In genomic region chr13:42215578-42216421, GRCh38 we compare ENCODE assay signal across 8 cellular contexts. TPM values are rescaled to one million over a fixed set of nuclear protein-coding genes. Genes with fewer than 3 reads are reported as not detected.
DNase-seq lines count a peak whose midpoint lies in the region; ATAC-seq and TF ChIP-seq lines count a peak whose summit lies in the region.

No MANE protein-coding gene starts in this region.

- no peaks in the 10 kb centered on the region for H3K27me3 Mint-ChIP-seq in activated CD8-positive, alpha-beta T cell treated with anti-CD3 and anti-CD28 coated beads for 36 hours

- no peaks in the 10 kb centered on the region for H3K4me1 Mint-ChIP-seq in activated CD8-positive, alpha-beta T cell treated with anti-CD3 and anti-CD28 coated beads for 36 hours (ENCODE audit: low read depth)

- TF ChIP-seq CTCF in activated CD8-positive, alpha-beta T cell treated with anti-CD3 and anti-CD28 coated beads for 36 hours (IDR thresholded peaks at IDR 0.05): peak; percentile 30

- peak; percentile 66 for ATAC-seq in activated CD8-positive, alpha-beta T cell treated with anti-CD3 and anti-CD28 coated beads for 36 hours
- ATAC-seq in HG02610 (IDR thresholded peaks at IDR 0.05; ENCODE audit: unreplicated experiment) (no peak), GM19328 (IDR thresholded peaks at IDR 0.05; ENCODE audit: unreplicated experiment) (no peak), GM21367 (IDR thresholded peaks at IDR 0.05; ENCODE audit: unreplicated experiment) (no peak)

- H3K4me1 ChIP-seq in iPS DF 6.9 (ENCODE audit: control insufficient read depth, insufficient read depth, low read length): no peaks in the 10 kb centered on the region; the same call in none of the 2 replicates

- H3K27ac ChIP-seq in iPS DF 6.9 (ENCODE audit: low read length): no peak overlapping the region

- H3K36me3 ChIP-seq in MG63 (peaks cover 55% of the 10 kb centered on the region), iPS DF 6.9 (ENCODE audit: control insufficient read depth, insufficient read depth, low read length) (no peaks in the 10 kb centered on the region)

- no CpG with 5 or more reads among the region's 6 CpGs for WGBS in iPS DF 6.9 (ENCODE audit: insufficient coverage, insufficient read length)

- no peak overlapping the region for H3K27ac Mint-ChIP-seq in activated CD8-positive, alpha-beta T cell treated with anti-CD3 and anti-CD28 coated beads for 36 hours

- no peak overlapping the region for H3K4me3 ChIP-seq in MG63
- H3K4me3 ChIP-seq in iPS DF 6.9 (ENCODE audit: low read length): no peak overlapping the region

- H3K36me3 Mint-ChIP-seq in activated CD8-positive, alpha-beta T cell treated with anti-CD3 and anti-CD28 coated beads for 36 hours (ENCODE audit: low read depth): peaks cover 27% of the 10 kb centered on the region

- H3K9me3 Mint-ChIP-seq in activated CD8-positive, alpha-beta T cell treated with anti-CD3 and anti-CD28 coated beads for 36 hours: no peaks in the 10 kb centered on the region

- DNase-seq in activated T-cell treated with anti-CD3 and anti-CD28 coated beads for 1 hour (ENCODE audit: low read depth): peak; percentile 0
- DNase-seq in activated T-cell treated with anti-CD3 and anti-CD28 coated beads for 4 hours: no peak
- DNase-seq in MG63: peak; percentile 33
- peak; percentile 56 for DNase-seq in activated CD8-positive, alpha-beta T cell treated with anti-CD3 and anti-CD28 coated beads for 36 hours
- DNase-seq in iPS DF 6.9 (ENCODE audit: low read depth, low spot score): peak; percentile 25

- H3K4me3 Mint-ChIP-seq in activated CD8-positive, alpha-beta T cell treated with anti-CD3 and anti-CD28 coated beads for 36 hours: no peak overlapping the region

- intact Hi-C loops in activated CD8-positive, alpha-beta T cell treated with anti-CD3 and anti-CD28 coated beads for 36 hours (cut with micrococcal nuclease): no loop called here

- CTCF ChIA-PET in activated CD8-positive, alpha-beta T cell treated with anti-CD3 and anti-CD28 coated beads for 36 hours (lab: Charles Lee): interaction anchor here (1.0 to 1.7 kb wide), 7 partner anchors 10 to 548 kb away, joined by 3 to 8 read pairs (median 3); no protein-coding TSS in a partner anchor

- no peaks in the 10 kb centered on the region for H3K27me3 ChIP-seq in MG63
- H3K27me3 ChIP-seq in iPS DF 6.9 (ENCODE audit: control insufficient read depth, insufficient read depth, low read length): no peaks in the 10 kb centered on the region

- H3K9me3 ChIP-seq in MG63: peaks cover 6% of the 10 kb centered on the region; the same call in 1 of the 2 replicates
- H3K9me3 ChIP-seq in iPS DF 6.9 (ENCODE audit: control insufficient read depth, insufficient read depth, low read length): no peaks in the 10 kb centered on the region

- POLR2A ChIA-PET in activated CD8-positive, alpha-beta T cell treated with anti-CD3 and anti-CD28 coated beads for 36 hours (lab: Charles Lee): no interaction called here

RNA-seq across cellular contexts. Expression of gene AKAP11, which starts 56.2 kb away (rescaled TPM):
- 8.4 and 17.3 TPM in 2 replicates for total RNA-seq in MG63 (2014; rRNA removed; shearing (Covaris generic); ENCODE audit: low replicate concordance)
- 10 to 100 TPM; 37.0 to 37.5 TPM for total RNA-seq in activated CD8-positive, alpha-beta T cell treated with anti-CD3 and anti-CD28 coated beads for 36 hours
